In genomic region chr17:83029571-83029970, GRCh38 we compare ENCODE assay signal across 14 cellular contexts. TPM values are rescaled to one million over a fixed set of nuclear protein-coding genes. Genes with fewer than 3 reads are reported as not detected.
DNase-seq lines count a peak whose midpoint lies in the region; ATAC-seq and TF ChIP-seq lines count a peak whose summit lies in the region.
"Had no signal": no experiment of that assay in that cellular context is flagged by ENCODE, and none has a peak within 500 bp of the region (broad histone marks: within the 10 kb centered on the region; RNA-seq: fewer than 3 reads in every experiment).

No MANE protein-coding gene starts in this region.

- H3K4me3 ChIP-seq in mucosa of descending colon = no peak overlapping the region
- H3K4me3 ChIP-seq: BLaER1 had no signal

- no peaks in the 10 kb centered on the region for H3K4me1 Mint-ChIP-seq in osteocyte (ENCODE audit: unreplicated experiment)

- H3K4me1 ChIP-seq in mucosa of descending colon (ENCODE audit: low read depth) = no peaks in the 10 kb centered on the region

- no peaks in the 10 kb centered on the region for H3K9me3 ChIP-seq in mucosa of descending colon

- TF ChIP-seq CTCF in osteocyte (IDR thresholded peaks at IDR 0.05) = no peak
- TF ChIP-seq CTCF in mucosa of descending colon (IDR thresholded peaks at IDR 0.05) = no peak

- peak; percentile 41 for DNase-seq in activated effector memory CD4-positive, alpha-beta T cell treated with anti-CD3 and anti-CD28 coated beads, Interleukin-2, amount 50 U/mL, for 16 hours
- no peak for DNase-seq in activated effector memory CD4-positive, alpha-beta T cell treated with Interleukin-2 at 50 U/mL for 16 hours
- DNase-seq in mesenteric fat pad (ENCODE audit: low spot score) (peak; percentile 76), osteocyte (ENCODE audit: extremely low spot score, unreplicated experiment) (peak; percentile 66), mucosa of descending colon (no peak), NOMO-1 treated with dmso at 0.1 percent for 144 hours (lab: John Stamatoyannopoulos, UW; ENCODE audit: unreplicated experiment) (no peak), C1 segment of cervical spinal cord (lab: John Stamatoyannopoulos, UW) (no peak)
- DNase-seq: 8988T; AML-193; CD4-positive, CD25-positive, alpha-beta regulatory T cell; DMS53; GF-D8; HCEC 1CT had no signal

- no peaks in the 10 kb centered on the region for H3K9me3 Mint-ChIP-seq in osteocyte (ENCODE audit: unreplicated experiment)

- H3K4me3 Mint-ChIP-seq in osteocyte (ENCODE audit: unreplicated experiment) = no peak overlapping the region
- H3K4me3 Mint-ChIP-seq: CD4-positive, CD25-positive, alpha-beta regulatory T cell had no signal

- intact Hi-C loops in mucosa of descending colon (cut with DNase I, micrococcal nuclease) = no loop called here

- H3K36me3 Mint-ChIP-seq in osteocyte (ENCODE audit: unreplicated experiment) = peaks cover 4% of the 10 kb centered on the region

- ATAC-seq in mucosa of descending colon = no peak

- no peaks in the 10 kb centered on the region for H3K27me3 Mint-ChIP-seq in osteocyte (ENCODE audit: unreplicated experiment)
- H3K27me3 Mint-ChIP-seq: CD4-positive, CD25-positive, alpha-beta regulatory T cell had no signal

- H3K36me3 ChIP-seq in mucosa of descending colon (ENCODE audit: low read depth) = no peaks in the 10 kb centered on the region

- H3K27ac Mint-ChIP-seq in osteocyte (ENCODE audit: unreplicated experiment) = no peak overlapping the region
- H3K27ac Mint-ChIP-seq: CD4-positive, CD25-positive, alpha-beta regulatory T cell had no signal

RNA-seq across cellular contexts. Expression of gene METRNL, which starts 49.8 kb away (rescaled TPM):
- total RNA-seq in mesenteric fat pad (151 TPM), osteocyte (214 and 217 TPM in 2 replicates), mucosa of descending colon (100 to 1,000 TPM in 2 of 3 donors, 10 to 100 TPM in 1; 78.6 to 134 (median 116) TPM)

Comparison
In these comparisons a context has a peak if more than half of its experiments do, and no peak if none do; other contexts are left out.
1. DNase-seq: peak in activated effector memory CD4-positive, alpha-beta T cell treated with anti-CD3 and anti-CD28 coated beads, Interleukin-2, amount 50 U/mL, for 16 hours (single experiment), mesenteric fat pad (single experiment) and osteocyte (single experiment); none in activated effector memory CD4-positive, alpha-beta T cell treated with Interleukin-2 at 50 U/mL for 16 hours (single experiment), mucosa of descending colon (0 of 3), NOMO-1 treated with dmso at 0.1 percent for 144 hours (single experiment) and C1 segment of cervical spinal cord (0 of 14).